ENCODE assay signal across 1 cellular context in the genomic region with DNA sequence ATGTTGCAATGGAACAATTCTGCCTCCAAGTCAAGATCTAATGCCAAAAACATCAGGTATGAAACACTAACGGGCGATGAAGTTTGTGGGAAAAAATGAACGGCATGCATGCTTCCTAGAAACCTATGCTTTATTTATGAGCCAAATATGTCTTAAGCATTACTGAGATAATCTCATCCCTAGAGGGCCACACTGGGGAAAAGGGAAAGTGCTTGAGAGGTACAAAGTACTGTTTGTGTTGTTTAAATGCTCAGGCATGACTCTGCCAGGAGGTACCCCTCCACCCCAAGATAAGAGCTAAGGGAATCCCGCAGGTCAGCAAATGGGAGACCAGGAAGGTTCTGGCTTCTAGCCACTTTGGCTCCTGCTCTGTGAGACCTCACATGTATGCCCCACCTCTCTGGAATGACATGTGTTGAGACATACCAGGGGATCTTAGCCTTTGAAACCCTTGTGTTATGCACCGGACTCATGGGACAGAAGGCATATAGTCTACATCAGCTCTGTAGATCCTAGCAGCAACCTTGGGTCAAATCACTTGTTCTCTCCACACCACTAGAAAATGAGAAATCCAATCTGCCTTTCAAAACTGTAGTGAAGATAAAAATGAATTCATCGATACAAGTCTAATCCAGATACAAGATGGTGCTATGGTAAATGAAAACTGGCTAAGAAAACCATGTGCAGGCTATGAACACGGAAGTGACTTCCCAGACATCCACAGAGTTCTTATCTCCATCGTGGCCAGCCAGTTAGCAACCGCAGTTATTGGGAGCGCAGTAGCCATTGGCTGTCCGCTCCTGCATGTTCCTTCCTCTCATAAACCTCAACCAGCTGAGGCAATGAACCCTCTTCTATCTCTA.
TF ChIP-seq lines count a peak whose summit lies in the region.

No MANE protein-coding gene starts in this region.

TF ChIP-seq in K562, 482 proteins besides CTCF, POLR2A, EP300 and RAD21 (continued from another document and continues in another):
- TF ChIP-seq ARNT (IDR thresholded peaks at IDR 0.05) (no peak), ARID2 (IDR thresholded peaks at IDR 0.05) (no peak), HOXB6 (CRISPR knock-in tag; IDR thresholded peaks at IDR 0.05; ENCODE audit: borderline replicate concordance) (no peak), TEAD1 (CRISPR knock-in tag; IDR thresholded peaks at IDR 0.05) (0 out of 4 replicates have a peak, but pooled peaks of 1 of the 2 experiments have one; percentile 39), ATF7 (IDR thresholded peaks at IDR 0.05) (peak; percentile 16; the same call in 1 of the 2 replicates), HNRNPL (IDR thresholded peaks at IDR 0.05; ENCODE audit: low read depth, low read length) (no peak), MBD2 (IDR thresholded peaks at IDR 0.05; ENCODE audit: borderline replicate concordance, low read depth) (no peak), MEF2D (tag; conservative IDR thresholded peaks at IDR 0.05; ENCODE audit: low read depth) (0 out of 2 replicates have a peak, but pooled peaks have one; percentile 14), STAT5B (CRISPR knock-in tag; IDR thresholded peaks at IDR 0.05) (no peak), ZNF830 (CRISPR knock-in tag; IDR thresholded peaks at IDR 0.05) (no peak), RUNX1 (IDR thresholded peaks at IDR 0.05; ENCODE audit: low read depth) (no peak), ZNF24 (IDR thresholded peaks at IDR 0.05) (no peak), HDAC2 (IDR thresholded peaks at IDR 0.05) (peak; percentile 45; the same call in 1 of the 2 replicates), ZNF76 (CRISPR knock-in tag; IDR thresholded peaks at IDR 0.05; ENCODE audit: borderline replicate concordance) (peak; percentile 64; the same call in 1 of the 2 replicates), ZNF644 (tag; IDR thresholded peaks at IDR 0.05; ENCODE audit: low read depth) (peak; percentile 66; the same call in 1 of the 2 replicates), ZNF175 (CRISPR knock-in tag; IDR thresholded peaks at IDR 0.05; ENCODE audit: low read depth) (0 out of 2 replicates have a peak, but pooled peaks have one; percentile 20), L3MBTL2 (IDR thresholded peaks at IDR 0.05) (peak; percentile 92)
- TF ChIP-seq, protein P1, sequence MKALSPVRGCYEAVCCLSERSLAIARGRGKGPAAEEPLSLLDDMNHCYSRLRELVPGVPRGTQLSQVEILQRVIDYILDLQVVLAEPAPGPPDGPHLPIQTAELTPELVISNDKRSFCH (CRISPR knock-in tag; IDR thresholded peaks at IDR 0.05), result no peak
- TF ChIP-seq, protein P1 (tag; IDR thresholded peaks at IDR 0.05), result 0 out of 2 replicates have a peak, but pooled peaks have one; percentile 59
- TF ChIP-seq, protein P2, sequence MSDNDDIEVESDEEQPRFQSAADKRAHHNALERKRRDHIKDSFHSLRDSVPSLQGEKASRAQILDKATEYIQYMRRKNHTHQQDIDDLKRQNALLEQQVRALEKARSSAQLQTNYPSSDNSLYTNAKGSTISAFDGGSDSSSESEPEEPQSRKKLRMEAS (CRISPR knock-in tag; IDR thresholded peaks at IDR 0.05), result peak; percentile 70
- TF ChIP-seq, protein P3, sequence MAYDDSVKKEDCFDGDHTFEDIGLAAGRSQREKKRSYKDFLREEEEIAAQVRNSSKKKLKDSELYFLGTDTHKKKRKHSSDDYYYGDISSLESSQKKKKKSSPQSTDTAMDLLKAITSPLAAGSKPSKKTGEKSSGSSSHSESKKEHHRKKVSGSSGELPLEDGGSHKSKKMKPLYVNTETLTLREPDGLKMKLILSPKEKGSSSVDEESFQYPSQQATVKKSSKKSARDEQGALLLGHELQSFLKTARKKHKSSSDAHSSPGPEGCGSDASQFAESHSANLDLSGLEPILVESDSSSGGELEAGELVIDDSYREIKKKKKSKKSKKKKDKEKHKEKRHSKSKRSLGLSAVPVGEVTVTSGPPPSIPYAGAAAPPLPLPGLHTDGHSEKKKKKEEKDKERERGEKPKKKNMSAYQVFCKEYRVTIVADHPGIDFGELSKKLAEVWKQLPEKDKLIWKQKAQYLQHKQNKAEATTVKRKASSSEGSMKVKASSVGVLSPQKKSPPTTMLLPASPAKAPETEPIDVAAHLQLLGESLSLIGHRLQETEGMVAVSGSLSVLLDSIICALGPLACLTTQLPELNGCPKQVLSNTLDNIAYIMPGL (CRISPR knock-in tag; IDR thresholded peaks at IDR 0.05), result no peak
- TF ChIP-seq, protein P4, sequence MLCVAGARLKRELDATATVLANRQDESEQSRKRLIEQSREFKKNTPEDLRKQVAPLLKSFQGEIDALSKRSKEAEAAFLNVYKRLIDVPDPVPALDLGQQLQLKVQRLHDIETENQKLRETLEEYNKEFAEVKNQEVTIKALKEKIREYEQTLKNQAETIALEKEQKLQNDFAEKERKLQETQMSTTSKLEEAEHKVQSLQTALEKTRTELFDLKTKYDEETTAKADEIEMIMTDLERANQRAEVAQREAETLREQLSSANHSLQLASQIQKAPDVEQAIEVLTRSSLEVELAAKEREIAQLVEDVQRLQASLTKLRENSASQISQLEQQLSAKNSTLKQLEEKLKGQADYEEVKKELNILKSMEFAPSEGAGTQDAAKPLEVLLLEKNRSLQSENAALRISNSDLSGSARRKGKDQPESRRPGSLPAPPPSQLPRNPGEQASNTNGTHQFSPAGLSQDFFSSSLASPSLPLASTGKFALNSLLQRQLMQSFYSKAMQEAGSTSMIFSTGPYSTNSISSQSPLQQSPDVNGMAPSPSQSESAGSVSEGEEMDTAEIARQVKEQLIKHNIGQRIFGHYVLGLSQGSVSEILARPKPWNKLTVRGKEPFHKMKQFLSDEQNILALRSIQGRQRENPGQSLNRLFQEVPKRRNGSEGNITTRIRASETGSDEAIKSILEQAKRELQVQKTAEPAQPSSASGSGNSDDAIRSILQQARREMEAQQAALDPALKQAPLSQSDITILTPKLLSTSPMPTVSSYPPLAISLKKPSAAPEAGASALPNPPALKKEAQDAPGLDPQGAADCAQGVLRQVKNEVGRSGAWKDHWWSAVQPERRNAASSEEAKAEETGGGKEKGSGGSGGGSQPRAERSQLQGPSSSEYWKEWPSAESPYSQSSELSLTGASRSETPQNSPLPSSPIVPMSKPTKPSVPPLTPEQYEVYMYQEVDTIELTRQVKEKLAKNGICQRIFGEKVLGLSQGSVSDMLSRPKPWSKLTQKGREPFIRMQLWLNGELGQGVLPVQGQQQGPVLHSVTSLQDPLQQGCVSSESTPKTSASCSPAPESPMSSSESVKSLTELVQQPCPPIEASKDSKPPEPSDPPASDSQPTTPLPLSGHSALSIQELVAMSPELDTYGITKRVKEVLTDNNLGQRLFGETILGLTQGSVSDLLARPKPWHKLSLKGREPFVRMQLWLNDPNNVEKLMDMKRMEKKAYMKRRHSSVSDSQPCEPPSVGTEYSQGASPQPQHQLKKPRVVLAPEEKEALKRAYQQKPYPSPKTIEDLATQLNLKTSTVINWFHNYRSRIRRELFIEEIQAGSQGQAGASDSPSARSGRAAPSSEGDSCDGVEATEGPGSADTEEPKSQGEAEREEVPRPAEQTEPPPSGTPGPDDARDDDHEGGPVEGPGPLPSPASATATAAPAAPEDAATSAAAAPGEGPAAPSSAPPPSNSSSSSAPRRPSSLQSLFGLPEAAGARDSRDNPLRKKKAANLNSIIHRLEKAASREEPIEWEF (CRISPR knock-in tag; IDR thresholded peaks at IDR 0.05), result no peak
- TF ChIP-seq, protein P5, sequence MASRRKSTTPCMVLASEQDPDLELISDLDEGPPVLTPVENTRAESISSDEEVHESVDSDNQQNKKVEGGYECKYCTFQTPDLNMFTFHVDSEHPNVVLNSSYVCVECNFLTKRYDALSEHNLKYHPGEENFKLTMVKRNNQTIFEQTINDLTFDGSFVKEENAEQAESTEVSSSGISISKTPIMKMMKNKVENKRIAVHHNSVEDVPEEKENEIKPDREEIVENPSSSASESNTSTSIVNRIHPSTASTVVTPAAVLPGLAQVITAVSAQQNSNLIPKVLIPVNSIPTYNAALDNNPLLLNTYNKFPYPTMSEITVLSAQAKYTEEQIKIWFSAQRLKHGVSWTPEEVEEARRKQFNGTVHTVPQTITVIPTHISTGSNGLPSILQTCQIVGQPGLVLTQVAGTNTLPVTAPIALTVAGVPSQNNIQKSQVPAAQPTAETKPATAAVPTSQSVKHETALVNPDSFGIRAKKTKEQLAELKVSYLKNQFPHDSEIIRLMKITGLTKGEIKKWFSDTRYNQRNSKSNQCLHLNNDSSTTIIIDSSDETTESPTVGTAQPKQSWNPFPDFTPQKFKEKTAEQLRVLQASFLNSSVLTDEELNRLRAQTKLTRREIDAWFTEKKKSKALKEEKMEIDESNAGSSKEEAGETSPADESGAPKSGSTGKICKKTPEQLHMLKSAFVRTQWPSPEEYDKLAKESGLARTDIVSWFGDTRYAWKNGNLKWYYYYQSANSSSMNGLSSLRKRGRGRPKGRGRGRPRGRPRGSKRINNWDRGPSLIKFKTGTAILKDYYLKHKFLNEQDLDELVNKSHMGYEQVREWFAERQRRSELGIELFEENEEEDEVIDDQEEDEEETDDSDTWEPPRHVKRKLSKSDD (conservative IDR thresholded peaks at IDR 0.05; ENCODE audit: low read length), result no peak
- TF ChIP-seq, protein P6, sequence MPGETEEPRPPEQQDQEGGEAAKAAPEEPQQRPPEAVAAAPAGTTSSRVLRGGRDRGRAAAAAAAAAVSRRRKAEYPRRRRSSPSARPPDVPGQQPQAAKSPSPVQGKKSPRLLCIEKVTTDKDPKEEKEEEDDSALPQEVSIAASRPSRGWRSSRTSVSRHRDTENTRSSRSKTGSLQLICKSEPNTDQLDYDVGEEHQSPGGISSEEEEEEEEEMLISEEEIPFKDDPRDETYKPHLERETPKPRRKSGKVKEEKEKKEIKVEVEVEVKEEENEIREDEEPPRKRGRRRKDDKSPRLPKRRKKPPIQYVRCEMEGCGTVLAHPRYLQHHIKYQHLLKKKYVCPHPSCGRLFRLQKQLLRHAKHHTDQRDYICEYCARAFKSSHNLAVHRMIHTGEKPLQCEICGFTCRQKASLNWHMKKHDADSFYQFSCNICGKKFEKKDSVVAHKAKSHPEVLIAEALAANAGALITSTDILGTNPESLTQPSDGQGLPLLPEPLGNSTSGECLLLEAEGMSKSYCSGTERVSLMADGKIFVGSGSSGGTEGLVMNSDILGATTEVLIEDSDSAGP (CRISPR knock-in tag; IDR thresholded peaks at IDR 0.05), result no peak
- TF ChIP-seq, protein P7, sequence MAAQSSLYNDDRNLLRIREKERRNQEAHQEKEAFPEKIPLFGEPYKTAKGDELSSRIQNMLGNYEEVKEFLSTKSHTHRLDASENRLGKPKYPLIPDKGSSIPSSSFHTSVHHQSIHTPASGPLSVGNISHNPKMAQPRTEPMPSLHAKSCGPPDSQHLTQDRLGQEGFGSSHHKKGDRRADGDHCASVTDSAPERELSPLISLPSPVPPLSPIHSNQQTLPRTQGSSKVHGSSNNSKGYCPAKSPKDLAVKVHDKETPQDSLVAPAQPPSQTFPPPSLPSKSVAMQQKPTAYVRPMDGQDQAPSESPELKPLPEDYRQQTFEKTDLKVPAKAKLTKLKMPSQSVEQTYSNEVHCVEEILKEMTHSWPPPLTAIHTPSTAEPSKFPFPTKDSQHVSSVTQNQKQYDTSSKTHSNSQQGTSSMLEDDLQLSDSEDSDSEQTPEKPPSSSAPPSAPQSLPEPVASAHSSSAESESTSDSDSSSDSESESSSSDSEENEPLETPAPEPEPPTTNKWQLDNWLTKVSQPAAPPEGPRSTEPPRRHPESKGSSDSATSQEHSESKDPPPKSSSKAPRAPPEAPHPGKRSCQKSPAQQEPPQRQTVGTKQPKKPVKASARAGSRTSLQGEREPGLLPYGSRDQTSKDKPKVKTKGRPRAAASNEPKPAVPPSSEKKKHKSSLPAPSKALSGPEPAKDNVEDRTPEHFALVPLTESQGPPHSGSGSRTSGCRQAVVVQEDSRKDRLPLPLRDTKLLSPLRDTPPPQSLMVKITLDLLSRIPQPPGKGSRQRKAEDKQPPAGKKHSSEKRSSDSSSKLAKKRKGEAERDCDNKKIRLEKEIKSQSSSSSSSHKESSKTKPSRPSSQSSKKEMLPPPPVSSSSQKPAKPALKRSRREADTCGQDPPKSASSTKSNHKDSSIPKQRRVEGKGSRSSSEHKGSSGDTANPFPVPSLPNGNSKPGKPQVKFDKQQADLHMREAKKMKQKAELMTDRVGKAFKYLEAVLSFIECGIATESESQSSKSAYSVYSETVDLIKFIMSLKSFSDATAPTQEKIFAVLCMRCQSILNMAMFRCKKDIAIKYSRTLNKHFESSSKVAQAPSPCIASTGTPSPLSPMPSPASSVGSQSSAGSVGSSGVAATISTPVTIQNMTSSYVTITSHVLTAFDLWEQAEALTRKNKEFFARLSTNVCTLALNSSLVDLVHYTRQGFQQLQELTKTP (IDR thresholded peaks at IDR 0.05; ENCODE audit: low read depth in 1 of 2, partially characterized antibody in 2 of 2), result no peak
- TF ChIP-seq, protein P8, sequence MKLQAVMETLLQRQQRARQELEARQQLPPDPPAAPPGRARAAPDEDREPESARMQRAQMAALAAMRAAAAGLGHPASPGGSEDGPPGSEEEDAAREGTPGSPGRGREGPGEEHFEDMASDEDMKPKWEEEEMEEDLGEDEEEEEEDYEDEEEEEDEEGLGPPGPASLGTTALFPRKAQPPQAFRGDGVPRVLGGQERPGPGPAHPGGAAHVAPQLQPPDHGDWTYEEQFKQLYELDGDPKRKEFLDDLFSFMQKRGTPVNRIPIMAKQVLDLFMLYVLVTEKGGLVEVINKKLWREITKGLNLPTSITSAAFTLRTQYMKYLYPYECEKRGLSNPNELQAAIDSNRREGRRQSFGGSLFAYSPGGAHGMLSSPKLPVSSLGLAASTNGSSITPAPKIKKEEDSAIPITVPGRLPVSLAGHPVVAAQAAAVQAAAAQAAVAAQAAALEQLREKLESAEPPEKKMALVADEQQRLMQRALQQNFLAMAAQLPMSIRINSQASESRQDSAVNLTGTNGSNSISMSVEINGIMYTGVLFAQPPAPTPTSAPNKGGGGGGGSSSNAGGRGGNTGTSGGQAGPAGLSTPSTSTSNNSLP (IDR thresholded peaks at IDR 0.05; ENCODE audit: borderline replicate concordance, low read depth, low read length), result peak; percentile 14; the same call in 1 of the 2 replicates
- TF ChIP-seq, protein P9, sequence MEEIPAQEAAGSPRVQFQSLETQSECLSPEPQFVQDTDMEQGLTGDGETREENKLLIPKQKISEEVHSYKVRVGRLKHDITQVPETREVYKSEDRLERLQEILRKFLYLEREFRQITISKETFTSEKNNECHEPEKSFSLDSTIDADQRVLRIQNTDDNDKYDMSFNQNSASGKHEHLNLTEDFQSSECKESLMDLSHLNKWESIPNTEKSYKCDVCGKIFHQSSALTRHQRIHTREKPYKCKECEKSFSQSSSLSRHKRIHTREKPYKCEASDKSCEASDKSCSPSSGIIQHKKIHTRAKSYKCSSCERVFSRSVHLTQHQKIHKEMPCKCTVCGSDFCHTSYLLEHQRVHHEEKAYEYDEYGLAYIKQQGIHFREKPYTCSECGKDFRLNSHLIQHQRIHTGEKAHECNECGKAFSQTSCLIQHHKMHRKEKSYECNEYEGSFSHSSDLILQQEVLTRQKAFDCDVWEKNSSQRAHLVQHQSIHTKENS (CRISPR knock-in tag; IDR thresholded peaks at IDR 0.05), result no peak
- TF ChIP-seq, protein P10, sequence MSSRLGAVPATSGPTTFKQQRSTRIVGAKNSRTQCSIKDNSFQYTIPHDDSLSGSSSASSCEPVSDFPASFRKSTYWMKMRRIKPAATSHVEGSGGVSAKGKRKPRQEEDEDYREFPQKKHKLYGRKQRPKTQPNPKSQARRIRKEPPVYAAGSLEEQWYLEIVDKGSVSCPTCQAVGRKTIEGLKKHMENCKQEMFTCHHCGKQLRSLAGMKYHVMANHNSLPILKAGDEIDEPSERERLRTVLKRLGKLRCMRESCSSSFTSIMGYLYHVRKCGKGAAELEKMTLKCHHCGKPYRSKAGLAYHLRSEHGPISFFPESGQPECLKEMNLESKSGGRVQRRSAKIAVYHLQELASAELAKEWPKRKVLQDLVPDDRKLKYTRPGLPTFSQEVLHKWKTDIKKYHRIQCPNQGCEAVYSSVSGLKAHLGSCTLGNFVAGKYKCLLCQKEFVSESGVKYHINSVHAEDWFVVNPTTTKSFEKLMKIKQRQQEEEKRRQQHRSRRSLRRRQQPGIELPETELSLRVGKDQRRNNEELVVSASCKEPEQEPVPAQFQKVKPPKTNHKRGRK (tag; IDR thresholded peaks at IDR 0.05), result no peak
